In the genomic region with DNA sequence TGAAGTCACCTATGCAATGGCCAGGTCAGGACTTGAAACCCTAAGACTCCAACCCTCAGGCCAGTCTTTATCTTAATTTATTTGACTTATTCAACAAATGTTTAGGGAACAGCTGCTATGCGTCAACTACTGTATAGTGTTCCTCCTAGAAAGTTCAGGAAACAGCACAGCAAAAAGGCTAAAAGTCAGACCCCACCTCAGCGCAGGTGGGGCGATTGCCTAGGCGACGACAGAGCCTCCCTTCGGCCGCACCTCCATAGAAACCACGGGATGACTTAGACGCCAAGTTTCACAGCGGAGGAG, we compare ENCODE assay signal across 8 cellular contexts. TPM values are rescaled to one million over a fixed set of nuclear protein-coding genes. Genes with fewer than 3 reads are reported as not detected.
DNase-seq lines count a peak whose midpoint lies in the region; ATAC-seq and TF ChIP-seq lines count a peak whose summit lies in the region.

No MANE protein-coding gene starts in this region.

- H3K4me1 Mint-ChIP-seq in CD8-positive, alpha-beta memory T cell, result peaks cover 49 to 64% (median 59%) of the 10 kb centered on the region in 3 donors
- H3K4me1 Mint-ChIP-seq in nephron progenitor cell, result peaks cover 33% of the 10 kb centered on the region

- peak overlapping the region; percentile 99 to 100 (median 100) for H3K27ac Mint-ChIP-seq in CD8-positive, alpha-beta memory T cell
- H3K27ac Mint-ChIP-seq in nephron progenitor cell, result no peak overlapping the region

- peak overlapping the region; percentile 91 to 98 (median 95) for H3K4me3 Mint-ChIP-seq in CD8-positive, alpha-beta memory T cell
- H3K4me3 Mint-ChIP-seq in nephron progenitor cell, result peak overlapping the region; percentile 94

- peaks cover 30% of the 10 kb centered on the region for H3K4me1 ChIP-seq in CD8-positive, alpha-beta memory T cell (ENCODE audit: insufficient read depth, low read length)
- peaks cover 3% of the 10 kb centered on the region; the same call in 1 of the 2 replicates for H3K4me1 ChIP-seq in HUES64 (ENCODE audit: insufficient read depth, low read length)

- no peaks in the 10 kb centered on the region for H3K27me3 ChIP-seq in CD8-positive, alpha-beta memory T cell (ENCODE audit: insufficient read depth, low read length, poor library complexity, severe bottlenecking)
- no peaks in the 10 kb centered on the region for H3K27me3 ChIP-seq in HUES64 (ENCODE audit: insufficient read depth, low read length)

- no peaks in the 10 kb centered on the region for H3K9me3 ChIP-seq in CD8-positive, alpha-beta memory T cell (ENCODE audit: low read length)
- no peaks in the 10 kb centered on the region for H3K9me3 ChIP-seq in HUES64 (ENCODE audit: insufficient read depth, low read depth, low read length)

- CTCF ChIA-PET in CD8-positive, alpha-beta memory T cell (lab: Charles Lee), result no interaction called here

- POLR2A ChIA-PET in CD8-positive, alpha-beta memory T cell (lab: Charles Lee), result interaction anchor here (0.8 to 3.7 kb wide), 2 partner anchors 26 to 95 kb away, joined by 4 to 14 read pairs; partner anchors contain the start of genes ATF5 and NUP62

- TF ChIP-seq CTCF in choroid plexus epithelial cell (conservative IDR thresholded peaks at IDR 0.05; ENCODE audit: low read depth, low read length) (no peak), nephron progenitor cell (IDR thresholded peaks at IDR 0.05) (no peak), GM13977 (IDR thresholded peaks at IDR 0.05; ENCODE audit: extremely low read depth, insufficient read depth, missing control alignments) (no peak)

- peaks cover 15% of the 10 kb centered on the region for H3K36me3 ChIP-seq in CD8-positive, alpha-beta memory T cell (ENCODE audit: insufficient read depth, low read length)
- H3K36me3 ChIP-seq in HUES64 (ENCODE audit: insufficient read depth, low read length), result no peaks in the 10 kb centered on the region

- peak overlapping the region; percentile 100 for H3K27ac ChIP-seq in CD8-positive, alpha-beta memory T cell (ENCODE audit: low read depth, low read length)
- peak overlapping the region; percentile 76; the same call in 1 of the 2 replicates for H3K27ac ChIP-seq in HUES64 (ENCODE audit: low read depth, low read length)

- in situ Hi-C loops in GM13977 (cut with MboI; ENCODE audit: low pct_unique_long_range_greater_than_20kb, low sequenced_read_pairs, unreplicated experiment), result no loop called here

- peaks cover 0 to 5% of the 10 kb centered on the region in 2 donors for H3K27me3 Mint-ChIP-seq in CD8-positive, alpha-beta memory T cell
- peaks cover 13% of the 10 kb centered on the region for H3K27me3 Mint-ChIP-seq in nephron progenitor cell (ENCODE audit: low read depth, poor library complexity)

- ATAC-seq in GM19351 (IDR thresholded peaks at IDR 0.05; ENCODE audit: unreplicated experiment), result no peak

- peak overlapping the region; percentile 82 for H3K4me3 ChIP-seq in CD8-positive, alpha-beta memory T cell (ENCODE audit: low read length)
- H3K4me3 ChIP-seq in HUES64 (ENCODE audit: low read length) (peak overlapping the region; percentile 75), choroid plexus epithelial cell (ENCODE audit: low read depth, low read length) (peak overlapping the region; percentile 100)

- peaks cover 0 to 38% (median 0%) of the 10 kb centered on the region in 3 donors for H3K36me3 Mint-ChIP-seq in CD8-positive, alpha-beta memory T cell
- peaks cover 26% of the 10 kb centered on the region for H3K36me3 Mint-ChIP-seq in nephron progenitor cell (ENCODE audit: low read depth)

- no peaks in the 10 kb centered on the region for H3K9me3 Mint-ChIP-seq in CD8-positive, alpha-beta memory T cell
- peaks cover 20% of the 10 kb centered on the region for H3K9me3 Mint-ChIP-seq in nephron progenitor cell

- WGBS in HUES64, result 3% methylated on average over 10 of the region's 10 CpGs

- peak overlapping the region; percentile 72 for H3K9ac ChIP-seq in HUES64 (ENCODE audit: low read depth, low read length)

- no peak for DNase-seq in CD8-positive, alpha-beta memory T cell
- peak; percentile 56 for DNase-seq in choroid plexus epithelial cell (ENCODE audit: low read depth)
- no peak for DNase-seq in nephron progenitor cell
- no peak for DNase-seq in GM13977 (ENCODE audit: low spot score)
- no peak for DNase-seq in NCI-H1417 treated with DMSO at 0.1 percent for 48 hours (lab: John Stamatoyannopoulos, UW)
- no peak for DNase-seq in NK-92 treated with Interleukin-12 subunit alpha and Interleukin-12 subunit beta, amount 100 ng/mL, for 24 hours (lab: John Stamatoyannopoulos, UW)

RNA-seq across cellular contexts. Expression of gene VRK3, which starts 0.5 kb away (rescaled TPM):
- total RNA-seq in CD8-positive, alpha-beta memory T cell, result 10 to 100 TPM; 62.4 to 66.5 TPM
- polyA plus RNA-seq in CD8-positive, alpha-beta memory T cell, result 92.7 TPM
- 22.6 TPM for polyA plus RNA-seq in HUES64 (2013, experiment 1 of 2)
- polyA plus RNA-seq in HUES64 (2013, experiment 2 of 2), result 22.7 TPM

RNA-seq across cellular contexts. Expression of gene ZNF473, which starts 1.1 kb away (rescaled TPM):
- 1 to 10 TPM; 8.5 to 9.8 TPM for total RNA-seq in CD8-positive, alpha-beta memory T cell
- 4.5 TPM for polyA plus RNA-seq in CD8-positive, alpha-beta memory T cell
- 7.7 TPM for polyA plus RNA-seq in HUES64 (2013, experiment 1 of 2)
- polyA plus RNA-seq in HUES64 (2013, experiment 2 of 2), result 7.1 TPM
